In the genomic region with DNA sequence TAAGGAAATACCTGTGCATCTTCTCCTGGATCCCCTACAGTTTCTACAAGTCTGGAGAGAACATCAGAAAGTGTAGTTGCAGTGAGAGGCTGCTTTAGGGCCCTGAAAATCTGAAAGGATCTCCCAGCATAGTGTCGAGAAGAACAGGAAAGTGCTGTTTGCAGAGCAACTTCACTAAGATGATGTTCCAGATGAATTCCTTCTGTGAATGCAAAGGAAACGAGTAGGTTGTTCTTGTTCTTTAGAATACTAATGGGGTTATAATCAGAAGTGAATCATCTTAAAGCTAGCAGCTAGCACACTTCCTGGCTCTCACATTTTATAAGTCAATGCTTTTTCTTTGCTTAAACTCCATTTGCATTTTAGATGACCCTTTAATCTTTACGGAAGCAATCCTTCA, we compare ENCODE assay signal across 17 cellular contexts. TPM values are rescaled to one million over a fixed set of nuclear protein-coding genes. Genes with fewer than 3 reads are reported as not detected.
"Had no signal": no experiment of that assay in that cellular context is flagged by ENCODE, and none has a peak within 500 bp of the region (broad histone marks: within the 10 kb centered on the region; RNA-seq: fewer than 3 reads in every experiment).

No MANE protein-coding gene starts in this region.

- ATAC-seq: naive thymus-derived CD4-positive, alpha-beta T cell; SK-N-SH treated with all-trans-retinoic acid at 6 μM for 48 hours had no signal

- H3K27me3 ChIP-seq: cardiac muscle cell, sigmoid colon had no signal

- DNase-seq: activated B cell treated with CpG ODN at 0.5 μM for 24 hours; activated CD4-positive, alpha-beta T cell treated with anti-CD3 and anti-CD28 coated beads, Interleukin-2, amount 10 ng/mL, durations not matched to agents 7 days and 5 days; aorta; effector CD4-positive, alpha-beta T cell; naive thymus-derived CD4-positive, alpha-beta T cell; occipital lobe; sigmoid colon; stimulated activated CD4-positive, alpha-beta T cell treated with anti-CD3 and anti-CD28 coated beads, Interleukin-12 subunit alpha, Interleukin-12 subunit beta, amount 100 ng/mL, for 4 hours; stimulated activated naive CD4-positive, alpha-beta T cell had no signal

- H3K4me1 ChIP-seq: prostate gland, sigmoid colon had no signal

- H3K27ac ChIP-seq: cardiac muscle cell, epithelial cell of prostate, prostate gland, sigmoid colon had no signal

- H3K9me3 ChIP-seq: prostate gland, sigmoid colon had no signal

- H3K4me3 ChIP-seq: cardiac muscle cell, prostate gland, sigmoid colon had no signal

- FAIRE-seq: colon had no signal

RNA-seq across cellular contexts. Expression of a gene that starts 53.7 kb away (rescaled TPM):
- total RNA-seq: activated B cell treated with CpG ODN at 0.5 μM for 24 hours; activated CD4-positive, alpha-beta T cell treated with anti-CD3 and anti-CD28 coated beads, Interleukin-2, amount 10 ng/mL, durations not matched to agents 7 days and 5 days; activated CD8-positive, alpha-beta memory T cell treated with anti-CD3 and anti-CD28 coated beads for 36 hours; aorta; cardiac muscle cell; lung microvascular endothelial cell; mononuclear cell; naive thymus-derived CD4-positive, alpha-beta T cell; occipital lobe; sigmoid colon had no signal
- polyA plus RNA-seq: aorta; cardiac muscle cell; naive thymus-derived CD4-positive, alpha-beta T cell; sigmoid colon had no signal
